24 cellular contexts compared by ENCODE assay signal in the genomic region with DNA sequence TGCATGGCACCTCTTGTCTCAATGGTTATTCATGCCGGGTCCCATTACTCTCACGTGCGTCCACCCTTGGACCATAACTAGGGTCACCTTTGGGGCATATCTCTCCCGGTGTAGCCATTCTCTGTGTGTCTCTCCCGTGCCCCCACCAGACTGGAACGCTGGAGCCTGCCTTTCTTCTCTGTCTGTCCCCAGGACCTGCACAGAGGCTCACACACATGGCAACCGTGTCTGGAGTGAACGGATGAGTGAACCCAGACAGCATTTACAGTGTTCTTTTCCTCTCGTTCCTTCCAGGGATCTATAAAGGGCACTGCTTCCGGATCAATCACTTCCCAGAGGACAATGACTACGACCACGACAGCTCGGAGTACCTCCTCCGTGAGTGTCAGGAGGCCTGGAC. TPM values are rescaled to one million over a fixed set of nuclear protein-coding genes. Genes with fewer than 3 reads are reported as not detected.
DNase-seq lines count a peak whose midpoint lies in the region; ATAC-seq, FAIRE-seq and TF ChIP-seq lines count a peak whose summit lies in the region.
"Had no signal": no experiment of that assay in that cellular context is flagged by ENCODE, and none has a peak within 500 bp of the region (broad histone marks: within the 10 kb centered on the region; RNA-seq: fewer than 3 reads in every experiment).

No MANE protein-coding gene starts in this region.

- H3K36me3 ChIP-seq in SK-N-SH (replicated peaks in 1 of 2; ENCODE audit: control insufficient read depth in 1 of 2, insufficient read depth in 2 of 2, low read length in 1 of 2), result no peaks in the 10 kb centered on the region

- H3K9me3 ChIP-seq in SK-N-SH (no peaks in the 10 kb centered on the region), T-helper 17 cell (ENCODE audit: control insufficient read depth, low read length, poor library complexity, severe bottlenecking) (no peaks in the 10 kb centered on the region)
- H3K9me3 ChIP-seq: A549, BLaER1 had no signal

- peaks cover 0 to 89% of the 10 kb centered on the region in 2 experiments; a peak in 2 of 4 replicates for H3K4me1 ChIP-seq in SK-N-SH (ENCODE audit: control insufficient read depth in 1 of 2, insufficient read depth in 2 of 2, low read depth in 1 of 2, low read length in 1 of 2)
- H3K4me1 ChIP-seq: A549 had no signal

- peaks cover 43% of the 10 kb centered on the region for H3K4me1 Mint-ChIP-seq in glutamatergic neuron (ENCODE audit: low read depth, unreplicated experiment)
- H3K4me1 Mint-ChIP-seq in neural crest cell, result peaks cover 30% of the 10 kb centered on the region
- no peaks in the 10 kb centered on the region for H3K4me1 Mint-ChIP-seq in T-helper 17 cell
- H3K4me1 Mint-ChIP-seq: CD14-positive monocyte; CD4-positive, alpha-beta memory T cell had no signal

- H4K20me1 ChIP-seq in SK-N-SH (ENCODE audit: insufficient read depth), result no peaks in the 10 kb centered on the region
- H4K20me1 ChIP-seq: BLaER1 had no signal

- H3F3A ChIP-seq in SK-N-SH (replicated peaks; ENCODE audit: insufficient read depth), result no peaks in the 10 kb centered on the region

- peak; percentile 55 for FAIRE-seq in urothelium cell line (lab: Jason Lieb, UNC)
- FAIRE-seq: A549, GM12892, GM18507 had no signal

- TF ChIP-seq EP300 in SK-N-SH (IDR thresholded peaks at IDR 0.05; ENCODE audit: borderline replicate concordance in 1 of 2, low read depth in 1 of 2, low read length in 1 of 2), result peak in 1 of 2 experiments; percentile 70; a peak in 2 of 4 replicates

- no peaks in the 10 kb centered on the region for H3K27me3 ChIP-seq in SK-N-SH (ENCODE audit: insufficient read depth)
- H3K27me3 ChIP-seq: BLaER1 had no signal

- no peaks in the 10 kb centered on the region for H3K9me2 ChIP-seq in SK-N-SH

- H3K79me2 ChIP-seq in SK-N-SH (ENCODE audit: insufficient read depth), result no peaks in the 10 kb centered on the region

- TF ChIP-seq RAD21 in SK-N-SH (IDR thresholded peaks at IDR 0.05; ENCODE audit: low read length), result no peak; the same call in 1 of the 2 replicates

- H3K9me3 Mint-ChIP-seq in glutamatergic neuron (ENCODE audit: unreplicated experiment) (peaks cover 22% of the 10 kb centered on the region), neural crest cell (no peaks in the 10 kb centered on the region)
- H3K9me3 Mint-ChIP-seq: CD4-positive, alpha-beta memory T cell; HFFc6 had no signal

- H3K9ac ChIP-seq in SK-N-SH, result no peak overlapping the region
- H3K9ac ChIP-seq: BLaER1 had no signal

- no peak overlapping the region for H3K4me3 ChIP-seq in SK-N-SH (ENCODE audit: low read depth in 2 of 2, low read length in 1 of 2)
- H3K4me3 ChIP-seq: A549, BLaER1 had no signal

- H3K27ac ChIP-seq in SK-N-SH (ENCODE audit: low read depth in 2 of 2, low read length in 1 of 2), result peak overlapping the region in 1 of 2 experiments; percentile 99; a peak in 2 of 4 replicates
- H3K27ac ChIP-seq: 22Rv1, A549, BLaER1 had no signal

- H3K36me3 Mint-ChIP-seq in glutamatergic neuron (ENCODE audit: unreplicated experiment) (no peaks in the 10 kb centered on the region), neural crest cell (ENCODE audit: low read depth) (peaks cover 2% of the 10 kb centered on the region), T-helper 17 cell (ENCODE audit: low read depth) (no peaks in the 10 kb centered on the region)
- H3K36me3 Mint-ChIP-seq: CD14-positive monocyte; CD4-positive, alpha-beta memory T cell had no signal

- CTCF ChIA-PET in SK-N-SH (lab: Yijun Ruan, JAX), result interaction anchor here (1.3 to 4.7 kb wide), 5 partner anchors 12 to 139 kb away, joined by 6 to 39 read pairs (median 10); no protein-coding TSS in a partner anchor

- peaks cover 14% of the 10 kb centered on the region for H3K27me3 Mint-ChIP-seq in glutamatergic neuron (ENCODE audit: unreplicated experiment)
- no peaks in the 10 kb centered on the region for H3K27me3 Mint-ChIP-seq in neural crest cell (ENCODE audit: low read depth)
- H3K27me3 Mint-ChIP-seq in T-helper 17 cell, result peaks cover 38% of the 10 kb centered on the region

- ATAC-seq in SK-N-SH treated with all-trans-retinoic acid at 6 μM for 48 hours (no peak), T-helper 17 cell (no peak)
- ATAC-seq: A549, HCT116 had no signal

- DNase-seq in SK-N-SH, result no peak
- no peak for DNase-seq in glutamatergic neuron
- DNase-seq in neural crest cell (ENCODE audit: low read depth, low spot score), result no peak
- no peak for DNase-seq in urothelium cell line (ENCODE audit: low spot score)
- DNase-seq in T-helper 17 cell, result no peak
- DNase-seq in NCI-H187 treated with DMSO at 0.1 percent for 48 hours (lab: John Stamatoyannopoulos, UW), result no peak
- no peak for DNase-seq in hepatic stellate cell (ENCODE audit: low spot score)
- DNase-seq: AML-193; CD4-positive, alpha-beta memory T cell; DMS153; DMS79; GDM1; GOT3; H7; HFFc6 had no signal

- H2AFZ ChIP-seq in SK-N-SH (ENCODE audit: low read depth), result no peak overlapping the region

- WGBS in SK-N-SH (ENCODE audit: low lambda C conversion rate), result 76% methylated on average over 14 of the region's 14 CpGs

- POLR2A ChIA-PET in SK-N-SH (lab: Yijun Ruan, JAX), result interaction anchor here (0.9 to 5.5 kb wide), 7 partner anchors 12 to 143 kb away, joined by 3 to 125 read pairs (median 6); partner anchors contain the start of gene CACNG4

- TF ChIP-seq CTCF in SK-N-SH (IDR thresholded peaks at IDR 0.05) (no peak), glutamatergic neuron (IDR thresholded peaks at IDR 0.05; ENCODE audit: partially characterized antibody, unreplicated experiment) (no peak), neural crest cell (conservative IDR thresholded peaks at IDR 0.05) (no peak)

- H3K4me3 Mint-ChIP-seq in glutamatergic neuron (ENCODE audit: unreplicated experiment) (peak overlapping the region; percentile 77), neural crest cell (peak overlapping the region; percentile 2), T-helper 17 cell (no peak overlapping the region)
- H3K4me3 Mint-ChIP-seq: CD14-positive monocyte; CD4-positive, alpha-beta memory T cell; HFFc6 had no signal

- peak overlapping the region; percentile 94 for H3K27ac Mint-ChIP-seq in glutamatergic neuron (ENCODE audit: unreplicated experiment)
- peak overlapping the region; percentile 71 for H3K27ac Mint-ChIP-seq in neural crest cell (ENCODE audit: unreplicated experiment)
- H3K27ac Mint-ChIP-seq in T-helper 17 cell, result no peak overlapping the region
- H3K27ac Mint-ChIP-seq: CD4-positive, alpha-beta memory T cell; HFFc6 had no signal

- no peak overlapping the region for H3K4me2 ChIP-seq in SK-N-SH
- H3K4me2 ChIP-seq: A549, BLaER1 had no signal

TF ChIP-seq in SK-N-SH, 30 proteins besides CTCF, POLR2A, EP300 and RAD21:
- TF ChIP-seq FOXM1 (IDR thresholded peaks at IDR 0.05; ENCODE audit: low read depth) (no peak), FOXJ3 (CRISPR knock-in tag; IDR thresholded peaks at IDR 0.05) (no peak), CHD2 (IDR thresholded peaks at IDR 0.05; ENCODE audit: low read length, partially characterized antibody) (no peak), FOSL2 (IDR thresholded peaks at IDR 0.05; ENCODE audit: borderline replicate concordance, low read depth) (no peak), RCOR1 (IDR thresholded peaks at IDR 0.05; ENCODE audit: low read length) (0 out of 2 replicates have a peak, but pooled peaks have one; percentile 52), MEF2A (IDR thresholded peaks at IDR 0.05; ENCODE audit: borderline replicate concordance, low read depth) (no peak)

TF ChIP-seq in SK-N-SH treated with all-trans-retinoic acid at 6 μM for 48 hours, 23 proteins besides CTCF, POLR2A, EP300 and RAD21:
- TF ChIP-seq, protein P1, sequence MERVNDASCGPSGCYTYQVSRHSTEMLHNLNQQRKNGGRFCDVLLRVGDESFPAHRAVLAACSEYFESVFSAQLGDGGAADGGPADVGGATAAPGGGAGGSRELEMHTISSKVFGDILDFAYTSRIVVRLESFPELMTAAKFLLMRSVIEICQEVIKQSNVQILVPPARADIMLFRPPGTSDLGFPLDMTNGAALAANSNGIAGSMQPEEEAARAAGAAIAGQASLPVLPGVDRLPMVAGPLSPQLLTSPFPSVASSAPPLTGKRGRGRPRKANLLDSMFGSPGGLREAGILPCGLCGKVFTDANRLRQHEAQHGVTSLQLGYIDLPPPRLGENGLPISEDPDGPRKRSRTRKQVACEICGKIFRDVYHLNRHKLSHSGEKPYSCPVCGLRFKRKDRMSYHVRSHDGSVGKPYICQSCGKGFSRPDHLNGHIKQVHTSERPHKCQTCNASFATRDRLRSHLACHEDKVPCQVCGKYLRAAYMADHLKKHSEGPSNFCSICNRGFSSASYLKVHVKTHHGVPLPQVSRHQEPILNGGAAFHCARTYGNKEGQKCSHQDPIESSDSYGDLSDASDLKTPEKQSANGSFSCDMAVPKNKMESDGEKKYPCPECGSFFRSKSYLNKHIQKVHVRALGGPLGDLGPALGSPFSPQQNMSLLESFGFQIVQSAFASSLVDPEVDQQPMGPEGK (CRISPR knock-in tag; IDR thresholded peaks at IDR 0.05; ENCODE audit: borderline replicate concordance), result no peak
- no peak for TF ChIP-seq ZNF70 (CRISPR knock-in tag; IDR thresholded peaks at IDR 0.05)
- no peak for TF ChIP-seq ZC3H10 (CRISPR knock-in tag; IDR thresholded peaks at IDR 0.05)
TF ChIP-seq in SK-N-SH treated with all-trans-retinoic acid at 6 μM for 48 hours: peak in this region for 0.

RNA-seq across cellular contexts. Expression of gene CACNG1, which starts 26.5 kb away (rescaled TPM):
- not detected in 2 replicates for polyA plus RNA-seq in SK-N-SH (2012; rRNA removed)
- polyA plus RNA-seq in SK-N-SH (2012; cell fraction: cytosol; rRNA removed), result not detected in 2 replicates
- not detected in 2 replicates for polyA plus RNA-seq in SK-N-SH (2012; cell fraction: nucleus; rRNA removed)
- not detected for total RNA-seq in glutamatergic neuron (ENCODE audit: unreplicated experiment)
- total RNA-seq in neural crest cell, result 0.32 and 0.44 TPM in 2 replicates
- total RNA-seq in T-helper 17 cell, result not detected
- total RNA-seq: CD4-positive, alpha-beta memory T cell; Daoy; H7; HFFc6 had no signal
- polyA plus RNA-seq: CD14-positive monocyte; CD4-positive, alpha-beta memory T cell had no signal

RNA-seq across cellular contexts. Expression of gene CACNG4, which starts 53.4 kb away (rescaled TPM):
- polyA plus RNA-seq in SK-N-SH (2012; rRNA removed), result 12.4 and 13.2 TPM in 2 replicates
- polyA plus RNA-seq in SK-N-SH (2012; cell fraction: cytosol; rRNA removed), result 9.9 and 16.7 TPM in 2 replicates
- polyA plus RNA-seq in SK-N-SH (2012; cell fraction: nucleus; rRNA removed), result 7.9 and 9.8 TPM in 2 replicates
- 105 TPM for total RNA-seq in glutamatergic neuron (ENCODE audit: unreplicated experiment)
- 38.4 and 38.9 TPM in 2 replicates for total RNA-seq in neural crest cell
- total RNA-seq in T-helper 17 cell, result not detected
- total RNA-seq: CD4-positive, alpha-beta memory T cell; HFFc6 had no signal
- polyA plus RNA-seq: CD14-positive monocyte; CD4-positive, alpha-beta memory T cell had no signal

Comparison
In these comparisons a context has a peak if more than half of its experiments do, and no peak if none do; other contexts are left out.
1. RNA of gene CACNG4, which starts 53.4 kb away (total RNA-seq): 105 TPM in glutamatergic neuron (single experiment) and 38.4 to 38.9 TPM in neural crest cell; not detected in T-helper 17 cell; every median in the first group is over 10 times any median in the second.